In the genomic region with DNA sequence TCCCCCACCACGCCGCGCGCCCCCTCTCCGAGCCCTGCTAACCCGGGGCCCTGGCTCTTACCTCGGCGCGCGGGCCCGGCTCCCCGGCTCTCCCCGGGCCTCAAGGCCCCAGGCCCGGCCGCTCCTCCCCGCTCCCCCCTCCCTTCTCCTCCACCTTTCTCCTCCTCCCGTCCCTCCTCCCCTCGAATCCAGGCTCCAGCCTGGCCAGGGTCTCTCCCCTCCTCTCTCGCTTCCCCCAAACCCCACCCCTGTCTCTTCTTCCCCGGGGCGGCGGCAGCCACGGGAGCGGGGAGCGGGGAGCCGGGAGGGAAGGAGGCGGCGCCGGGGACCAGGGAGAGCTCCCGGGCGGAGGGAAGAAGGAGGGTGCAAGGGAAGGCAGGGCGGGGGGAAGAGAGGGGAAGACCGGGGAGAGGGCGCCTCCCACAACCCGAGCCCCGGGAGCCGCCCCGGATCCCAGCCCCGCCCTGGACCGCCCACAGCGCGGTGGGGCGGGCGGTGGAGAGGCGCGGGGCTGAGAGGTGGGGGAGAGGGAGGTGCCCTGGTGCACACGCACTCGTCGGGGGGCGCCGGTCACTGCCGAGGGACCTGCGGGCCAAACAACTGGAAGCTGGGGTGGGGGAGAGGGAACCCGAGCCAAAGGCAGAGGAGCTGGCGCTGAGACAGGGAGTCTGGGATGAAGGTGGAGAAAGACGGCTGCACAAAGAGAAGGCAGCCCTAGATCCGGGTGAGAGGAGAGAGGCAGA, we compare ENCODE assay signal across 8 cellular contexts. TPM values are rescaled to one million over a fixed set of nuclear protein-coding genes. Genes with fewer than 3 reads are reported as not detected.
DNase-seq lines count a peak whose midpoint lies in the region; ATAC-seq and TF ChIP-seq lines count a peak whose summit lies in the region.

Gene GABBR1 (minus strand): TSS at position 395 of the 743 bp plus-strand sequence. CDS start 798 bp downstream, outside the sequence.

- peak; percentile 43 for TF ChIP-seq POLR2A in Raji (IDR thresholded peaks at IDR 0.05; ENCODE audit: insufficient read depth, low read depth, low read length)

- H3K27ac Mint-ChIP-seq in CD4-positive, alpha-beta T cell, result peak within 1 kb of the TSS; percentile 68
- peak within 1 kb of the TSS; percentile 81 to 95 (median 81) for H3K27ac Mint-ChIP-seq in nephron

- intact Hi-C loops in CD4-positive, alpha-beta T cell (cut with DNase I, micrococcal nuclease), result loop anchor here in 1 of 2 experiments (1.0 kb wide), 1 partner anchor 15 kb away; no protein-coding TSS in a partner anchor

- CTCF ChIA-PET in CD4-positive, alpha-beta T cell (lab: Charles Lee), result interaction anchor here (1.6 to 2.2 kb wide), 3 partner anchors 15 to 21 kb away, joined by 3 to 16 read pairs (median 12); no protein-coding TSS in a partner anchor

- no peak for TF ChIP-seq CTCF in CD4-positive, alpha-beta T cell (IDR thresholded peaks at IDR 0.05)
- TF ChIP-seq CTCF in LNCaP clone FGC (IDR thresholded peaks at IDR 0.05; ENCODE audit: control insufficient read depth, extremely low read depth, insufficient read depth) (no peak), fibroblast of the aortic adventitia (IDR thresholded peaks at IDR 0.05; ENCODE audit: insufficient read depth, low read length) (no peak), nephron (IDR thresholded peaks at IDR 0.05; ENCODE audit: unreplicated experiment in 3 of 3) (no peak)

- H3K4me3 ChIP-seq in LNCaP clone FGC (ENCODE audit: low read depth, low read length) (peak within 1 kb of the TSS; percentile 66), fibroblast of the aortic adventitia (ENCODE audit: low read depth, low read length) (peak within 1 kb of the TSS; percentile 78)

- peak within 1 kb of the TSS; percentile 56 for H3K27ac ChIP-seq in CD4-positive, alpha-beta T cell (ENCODE audit: low read depth, low read length)

- peaks cover 55% of the 10 kb centered on the region for H3K4me1 Mint-ChIP-seq in CD4-positive, alpha-beta T cell (ENCODE audit: low read depth)
- peaks cover 34% of the 10 kb centered on the region for H3K4me1 Mint-ChIP-seq in nephron

- POLR2A ChIA-PET in CD4-positive, alpha-beta T cell (lab: Charles Lee), result interaction anchor here (1.3 to 3.4 kb wide), 5 partner anchors 9 to 76 kb away, joined by 4 to 33 read pairs (median 8); no protein-coding TSS in a partner anchor

- DNase-seq in CD4-positive, alpha-beta T cell, result peak; percentile 48 to 77 (median 61)
- peak; percentile 22 for DNase-seq in LNCaP clone FGC (ENCODE audit: low read depth)
- peak; percentile 44 for DNase-seq in activated gamma-delta T cell (lab: John Stamatoyannopoulos, UW)
- DNase-seq in fibroblast of the aortic adventitia (ENCODE audit: low read depth), result peak; percentile 79
- DNase-seq in stromal cell of bone marrow (ENCODE audit: low read depth), result peak; percentile 79

- H3K9me3 Mint-ChIP-seq in CD4-positive, alpha-beta T cell, result no peaks in the 10 kb centered on the region
- H3K9me3 Mint-ChIP-seq in nephron, result no peaks in the 10 kb centered on the region

- H3K4me3 Mint-ChIP-seq in CD4-positive, alpha-beta T cell, result peak within 1 kb of the TSS; percentile 90
- H3K4me3 Mint-ChIP-seq in nephron, result peak within 1 kb of the TSS; percentile 85 to 93 (median 91)

- no peaks in the 10 kb centered on the region for H3K9me3 ChIP-seq in CD4-positive, alpha-beta T cell (ENCODE audit: control insufficient read depth, low read length)

- ATAC-seq in CD4-positive, alpha-beta T cell (ENCODE audit: poor library complexity), result peak; percentile 77
- ATAC-seq in GM21515 (IDR thresholded peaks at IDR 0.05; ENCODE audit: unreplicated experiment), result peak; percentile 73

- no peaks in the 10 kb centered on the region for H3K27me3 ChIP-seq in CD4-positive, alpha-beta T cell (ENCODE audit: control insufficient read depth, insufficient read depth, low read length)

- H3K27me3 Mint-ChIP-seq in CD4-positive, alpha-beta T cell, result no peaks in the 10 kb centered on the region
- H3K27me3 Mint-ChIP-seq in nephron (ENCODE audit: low read depth), result peaks cover 12% of the 10 kb centered on the region

- peaks cover 5% of the 10 kb centered on the region for H3K36me3 Mint-ChIP-seq in CD4-positive, alpha-beta T cell (ENCODE audit: low read depth)
- H3K36me3 Mint-ChIP-seq in nephron (ENCODE audit: low read depth), result peaks cover 4% of the 10 kb centered on the region

RNA-seq across cellular contexts. Expression of gene GABBR1, which starts in this region (rescaled TPM):
- total RNA-seq in CD4-positive, alpha-beta T cell, result 10 to 100 TPM; 78.4 to 79.9 TPM
- total RNA-seq in fibroblast of the aortic adventitia (ENCODE audit: low replicate concordance), result 11.7 and 19.2 TPM in 2 replicates

Comparison
In these comparisons a context has a peak if more than half of its experiments do, and no peak if none do; other contexts are left out.
1. Peak in every context shown above with its lines: DNase-seq, ATAC-seq, H3K4me3 ChIP-seq and H3K27ac ChIP-seq.
2. DNase-seq: peak in every context shown above with its lines; median percentile 79 in fibroblast of the aortic adventitia; 79 in stromal cell of bone marrow; 61 in CD4-positive, alpha-beta T cell; 44 in activated gamma-delta T cell; 22 in LNCaP clone FGC.